Comparison of ENCODE assay signal across 16 cellular contexts in genomic region chr12:50052964-50053363, GRCh38. TPM values are rescaled to one million over a fixed set of nuclear protein-coding genes. Genes with fewer than 3 reads are reported as not detected.
DNase-seq lines count a peak whose midpoint lies in the region; ATAC-seq and TF ChIP-seq lines count a peak whose summit lies in the region.
"Had no signal": no experiment of that assay in that cellular context is flagged by ENCODE, and none has a peak within 500 bp of the region (broad histone marks: within the 10 kb centered on the region; RNA-seq: fewer than 3 reads in every experiment).

No MANE protein-coding gene starts in this region.

- no peak for TF ChIP-seq EP300 in gastroesophageal sphincter (IDR thresholded peaks at IDR 0.05)

- H3K4me3 ChIP-seq in AG10803 (ENCODE audit: low read length): no peak overlapping the region
- H3K4me3 ChIP-seq in lower lobe of right lung: no peak overlapping the region
- H3K4me3 ChIP-seq in gastroesophageal sphincter: no peak overlapping the region
- H3K4me3 ChIP-seq: BLaER1, HAP-1 had no signal

- H3K27ac ChIP-seq in lower lobe of right lung (no peak overlapping the region), gastroesophageal sphincter (no peak overlapping the region)
- H3K27ac ChIP-seq: 22Rv1, BLaER1 had no signal

- WGBS in gastroesophageal sphincter (ENCODE audit: low coverage in 1 of 2), 2 donors: 95% methylated on average over 4 of the region's 7 CpGs; no CpG with 5 or more reads in 1 of the 2 donors

- TF ChIP-seq CTCF in AG10803 (conservative IDR thresholded peaks at IDR 0.05; ENCODE audit: low read length) (0 out of 2 replicates have a peak, but pooled peaks have one; percentile 9), lower lobe of right lung (IDR thresholded peaks at IDR 0.05) (no peak), gastroesophageal sphincter (IDR thresholded peaks at IDR 0.05) (no peak)

- H3K27me3 ChIP-seq in lower lobe of right lung (ENCODE audit: low read depth) (peaks cover 8% of the 10 kb centered on the region), gastroesophageal sphincter (peaks cover 34% of the 10 kb centered on the region)

- H3K9me3 ChIP-seq in lower lobe of right lung: no peaks in the 10 kb centered on the region
- H3K9me3 ChIP-seq in gastroesophageal sphincter: no peaks in the 10 kb centered on the region
- H3K9me3 ChIP-seq: BLaER1, HAP-1 had no signal

- H3K4me1 ChIP-seq in lower lobe of right lung: peaks cover 34% of the 10 kb centered on the region
- H3K4me1 ChIP-seq in gastroesophageal sphincter: peaks cover 3 to 39% (median 17%) of the 10 kb centered on the region in 3 donors

- DNase-seq in DMS 273 (lab: John Stamatoyannopoulos, UW; ENCODE audit: unreplicated experiment): peak; percentile 12
- no peak for DNase-seq in DMS 273 treated with DMSO at 0.1 percent for 48 hours (lab: John Stamatoyannopoulos, UW)
- no peak for DNase-seq in AG10803 (ENCODE audit: low read depth)
- DNase-seq in NCI-H524 (lab: John Stamatoyannopoulos, UW): peak; percentile 97 to 99
- DNase-seq in lower lobe of right lung: peak; percentile 4
- no peak for DNase-seq in left colon
- no peak for DNase-seq in activated CD4-positive, alpha-beta T cell treated with anti-CD3 and anti-CD28 coated beads, Interleukin-2, amount 50 U/mL, for 1 hour
- DNase-seq: CD8-positive, alpha-beta T cell; NCI-H187 treated with DMSO at 0.1 percent for 48 hours; NCI-H510A; NK-92 treated with Interleukin-12 subunit alpha and Interleukin-12 subunit beta, amount 100 ng/mL, for 24 hours had no signal

- H3K36me3 ChIP-seq in lower lobe of right lung (no peaks in the 10 kb centered on the region), gastroesophageal sphincter (no peaks in the 10 kb centered on the region)
- H3K36me3 ChIP-seq: BLaER1, HAP-1 had no signal

- intact Hi-C loops in lower lobe of right lung (cut with DNase I) (no loop called here), left colon (cut with DNase I, micrococcal nuclease) (loop anchor here (5.0 to 10.0 kb wide), 2 partner anchors 81 to 88 kb away; partner anchors contain the start of genes AQP5 (in 1 of the 2) and AQP6 (in 1 of the 2))

- ATAC-seq in lower lobe of right lung (no peak), left colon (no peak), gastroesophageal sphincter (no peak)
- ATAC-seq: CD8-positive, alpha-beta T cell had no signal

- no peak for TF ChIP-seq POLR2A in gastroesophageal sphincter (IDR thresholded peaks at IDR 0.05)

RNA-seq across cellular contexts. Expression of gene ASIC1, which starts 4.4 kb away (rescaled TPM):
- total RNA-seq in lower lobe of right lung: 1.6 TPM
- 1 to 10 TPM in 1 of 2 donors, under 1 TPM in 1; 0.55 to 1.9 TPM for total RNA-seq in left colon
- total RNA-seq in gastroesophageal sphincter: 1 to 10 TPM in 3 of 4 donors, under 1 TPM in 1; 0.82 to 4.9 (median 3.1) TPM
- total RNA-seq: Daoy had no signal

RNA-seq across cellular contexts. Expression of gene RACGAP1, which starts 27.7 kb away (rescaled TPM):
- total RNA-seq in lower lobe of right lung (13.7 TPM), left colon (10 to 100 TPM; 20.0 to 25.4 TPM), gastroesophageal sphincter (10 to 100 TPM; 10.5 to 23.7 (median 13.1) TPM)

RNA-seq across cellular contexts. Expression of gene SMARCD1, which starts 32.2 kb away (rescaled TPM):
- total RNA-seq in lower lobe of right lung (44.2 TPM), left colon (10 to 100 TPM; 35.5 to 41.8 TPM), gastroesophageal sphincter (10 to 100 TPM; 26.6 to 52.8 (median 44.2) TPM)

RNA-seq across cellular contexts. Expression of gene GPD1, which starts 50.8 kb away (rescaled TPM):
- total RNA-seq in lower lobe of right lung: 67.0 TPM
- total RNA-seq in left colon: 1 to 10 TPM; 1.8 to 4.3 TPM
- 10 to 100 TPM in 1 of 4 donors, 1 to 10 TPM in 1, under 1 TPM in 2; 0.08 to 49.5 (median 1.3) TPM for total RNA-seq in gastroesophageal sphincter

RNA-seq across cellular contexts. Expression of gene COX14, which starts 59.1 kb away (rescaled TPM):
- total RNA-seq in lower lobe of right lung: 68.0 TPM
- total RNA-seq in left colon: 10 to 100 TPM; 90.1 to 91.3 TPM
- total RNA-seq in gastroesophageal sphincter: 100 to 1,000 TPM in 1 of 4 donors, 10 to 100 TPM in 3; 66.1 to 111 (median 81.0) TPM

Comparison
In these comparisons a context has a peak if more than half of its experiments do, and no peak if none do; other contexts are left out.
1. DNase-seq: peak in DMS 273 (single experiment), NCI-H524 (2 of 2) and lower lobe of right lung (single experiment); none in DMS 273 treated with DMSO at 0.1 percent for 48 hours (single experiment), AG10803 (single experiment), left colon (0 of 2) and activated CD4-positive, alpha-beta T cell treated with anti-CD3 and anti-CD28 coated beads, Interleukin-2, amount 50 U/mL, for 1 hour (single experiment).